In genomic region chr3:53166781-53167291, GRCh38 we compare ENCODE assay signal across 10 cellular contexts. TPM values are rescaled to one million over a fixed set of nuclear protein-coding genes. Genes with fewer than 3 reads are reported as not detected.
DNase-seq lines count a peak whose midpoint lies in the region; ATAC-seq, FAIRE-seq and TF ChIP-seq lines count a peak whose summit lies in the region.
"Had no signal": no experiment of that assay in that cellular context is flagged by ENCODE, and none has a peak within 500 bp of the region (broad histone marks: within the 10 kb centered on the region; RNA-seq: fewer than 3 reads in every experiment).

No MANE protein-coding gene starts in this region.

- H3K4me2 ChIP-seq in astrocyte (ENCODE audit: low read length) = peak overlapping the region; percentile 69
- H3K4me2 ChIP-seq in GM23338 = no peak overlapping the region

- H3K4me1 Mint-ChIP-seq in astrocyte (ENCODE audit: low read depth, unreplicated experiment) (peaks cover 35% of the 10 kb centered on the region), Caco-2 (ENCODE audit: low read depth, unreplicated experiment) (peaks cover 37% of the 10 kb centered on the region), GM23338 (peaks cover 50% of the 10 kb centered on the region)
- H3K4me1 Mint-ChIP-seq in activated T-helper 17 cell treated with anti-CD3 and anti-CD28 coated beads, Interleukin-2, amount 50 U/mL, for 72 hours = peaks cover 47% of the 10 kb centered on the region

- H3K36me3 Mint-ChIP-seq in astrocyte (ENCODE audit: low read depth, unreplicated experiment) (peaks cover 5% of the 10 kb centered on the region), Caco-2 (ENCODE audit: insufficient read depth, unreplicated experiment) (peaks cover under 1% of the 10 kb centered on the region), GM23338 (ENCODE audit: low read depth) (no peaks in the 10 kb centered on the region; the same call in 2 of the 3 replicates)
- peaks cover 14% of the 10 kb centered on the region for H3K36me3 Mint-ChIP-seq in activated T-helper 17 cell treated with anti-CD3 and anti-CD28 coated beads, Interleukin-2, amount 50 U/mL, for 72 hours (ENCODE audit: low read depth)

- no peak for FAIRE-seq in astrocyte (lab: Jason Lieb, UNC)
- FAIRE-seq: endometrium had no signal

- intact Hi-C loops in Caco-2 (cut with micrococcal nuclease; ENCODE audit: unreplicated experiment) = no loop called here

- H3K27ac Mint-ChIP-seq in astrocyte (ENCODE audit: unreplicated experiment) (no peak overlapping the region), Caco-2 (ENCODE audit: unreplicated experiment) (no peak overlapping the region), GM23338 (no peak overlapping the region)
- H3K27ac Mint-ChIP-seq in activated T-helper 17 cell treated with anti-CD3 and anti-CD28 coated beads, Interleukin-2, amount 50 U/mL, for 72 hours = no peak overlapping the region

- H3K27ac ChIP-seq in astrocyte (ENCODE audit: low read depth, low read length) (peak overlapping the region; percentile 44), GM23338 (ENCODE audit: low read depth) (no peak overlapping the region)

- no peak for TF ChIP-seq CTCF in astrocyte (IDR thresholded peaks at IDR 0.05; ENCODE audit: insufficient read depth, low read depth, low read length)
- no peak for TF ChIP-seq CTCF in Caco-2 (IDR thresholded peaks at IDR 0.05; ENCODE audit: insufficient read depth in 1 of 2, low read depth in 1 of 2, low read length in 1 of 2, severe bottlenecking in 1 of 2, unreplicated experiment in 1 of 2)
- TF ChIP-seq CTCF in GM23338 (conservative IDR thresholded peaks at IDR 0.05; ENCODE audit: low read depth in 2 of 2) = no peak

- peaks cover 23% of the 10 kb centered on the region for H4K20me1 ChIP-seq in astrocyte (ENCODE audit: insufficient read depth, low read length)
- H4K20me1 ChIP-seq in GM23338 (replicated peaks; ENCODE audit: insufficient read depth) = peaks cover 7% of the 10 kb centered on the region

- H3K4me1 ChIP-seq in astrocyte (ENCODE audit: insufficient read depth, low read length) (peaks cover 21% of the 10 kb centered on the region), Caco-2 (peaks cover 29% of the 10 kb centered on the region), GM23338 (ENCODE audit: insufficient read depth) (peaks cover 21% of the 10 kb centered on the region)

- BruUV-seq in Caco-2 (replicated peaks; lab: Mats Ljungman, UMichigan) = no TSS peak

- H3K36me3 ChIP-seq in astrocyte (ENCODE audit: insufficient read depth, low read length) (no peaks in the 10 kb centered on the region), Caco-2 (ENCODE audit: control insufficient read depth, insufficient read depth, low read length) (peaks cover 2% of the 10 kb centered on the region), GM23338 (ENCODE audit: insufficient read depth) (no peaks in the 10 kb centered on the region)

- H3F3A ChIP-seq in GM23338 (replicated peaks; ENCODE audit: low read depth) = no peaks in the 10 kb centered on the region

- H2AFZ ChIP-seq in astrocyte (ENCODE audit: low read depth, low read length) = peak overlapping the region; percentile 78
- no peak overlapping the region for H2AFZ ChIP-seq in GM23338

- H3K27me3 ChIP-seq in astrocyte (ENCODE audit: insufficient read depth, low read length) (no peaks in the 10 kb centered on the region), Caco-2 (replicated peaks; ENCODE audit: control insufficient read depth, insufficient read depth, low read length) (no peaks in the 10 kb centered on the region), GM23338 (ENCODE audit: insufficient read depth) (0 out of 2 replicates have a peak, but pooled peaks cover 4% of the 10 kb centered on the region)

- H3K9ac ChIP-seq in astrocyte (ENCODE audit: low read length) = no peak overlapping the region

- H3K79me2 ChIP-seq in astrocyte (ENCODE audit: insufficient read depth, low read length) = peaks cover 29% of the 10 kb centered on the region
- 0 out of 2 replicates have a peak, but pooled peaks cover 12% of the 10 kb centered on the region for H3K79me2 ChIP-seq in GM23338 (replicated peaks; ENCODE audit: insufficient read depth)

- no peaks in the 10 kb centered on the region for H3K9me2 ChIP-seq in GM23338 (ENCODE audit: insufficient read depth)

- H3K4me3 Mint-ChIP-seq in astrocyte (ENCODE audit: unreplicated experiment) (no peak overlapping the region), Caco-2 (ENCODE audit: unreplicated experiment) (no peak overlapping the region), GM23338 (no peak overlapping the region)
- no peak overlapping the region for H3K4me3 Mint-ChIP-seq in activated T-helper 17 cell treated with anti-CD3 and anti-CD28 coated beads, Interleukin-2, amount 50 U/mL, for 72 hours

- CTCF ChIA-PET in Caco-2 (lab: Charles Lee) = interaction anchor here (0.9 kb wide), 1 partner anchor 56 kb away, joined by 3 read pairs; no protein-coding TSS in a partner anchor

- H3K4me3 ChIP-seq in astrocyte (ENCODE audit: insufficient read depth, low read depth, low read length) (no peak overlapping the region), Caco-2 (ENCODE audit: low read depth, low read length) (no peak overlapping the region), GM23338 (no peak overlapping the region)

- H3K9me3 ChIP-seq in astrocyte (ENCODE audit: insufficient read depth, low read depth, low read length) (no peaks in the 10 kb centered on the region), Caco-2 (no peaks in the 10 kb centered on the region)

- ATAC-seq in left lobe of liver (peak; percentile 52), GM23338 (no peak)
- no peak for ATAC-seq in activated T-helper 17 cell treated with anti-CD3 and anti-CD28 coated beads, Interleukin-2, amount 50 U/mL, for 72 hours (replicated peaks)

- H3K9me3 Mint-ChIP-seq in astrocyte (ENCODE audit: unreplicated experiment) (no peaks in the 10 kb centered on the region), Caco-2 (ENCODE audit: unreplicated experiment) (no peaks in the 10 kb centered on the region), GM23338 (no peaks in the 10 kb centered on the region; the same call in 2 of the 3 replicates)
- H3K9me3 Mint-ChIP-seq in activated T-helper 17 cell treated with anti-CD3 and anti-CD28 coated beads, Interleukin-2, amount 50 U/mL, for 72 hours = no peaks in the 10 kb centered on the region

- POLR2A ChIA-PET in Caco-2 (lab: Charles Lee) = no interaction called here

- H3K27me3 Mint-ChIP-seq in astrocyte (ENCODE audit: low read depth, unreplicated experiment) (no peaks in the 10 kb centered on the region), Caco-2 (ENCODE audit: insufficient read depth, unreplicated experiment) (no peaks in the 10 kb centered on the region), GM23338 (ENCODE audit: insufficient read depth, low read depth, poor library complexity) (peaks cover 13% of the 10 kb centered on the region)
- H3K27me3 Mint-ChIP-seq in activated T-helper 17 cell treated with anti-CD3 and anti-CD28 coated beads, Interleukin-2, amount 50 U/mL, for 72 hours = no peaks in the 10 kb centered on the region

- DNase-seq in 8988T = peak; percentile 66
- DNase-seq in HS-27A (ENCODE audit: low read depth) = peak; percentile 36
- DNase-seq in astrocyte (ENCODE audit: low read depth) = peak; percentile 60
- peak; percentile 57 for DNase-seq in left lobe of liver (ENCODE audit: low spot score)
- DNase-seq in activated CD8-positive, alpha-beta memory T cell treated with anti-CD3 and anti-CD28 coated beads for 24 hours = no peak
- no peak for DNase-seq in Caco-2
- no peak for DNase-seq in GM23338 (ENCODE audit: low spot score)
- DNase-seq: NCI-H1694 treated with DMSO at 0.1 percent for 48 hours had no signal

TF ChIP-seq in GM23338, 12 proteins besides CTCF, POLR2A, EP300 and RAD21 (continues in another document):
- no peak for TF ChIP-seq ZNF114 (CRISPR knock-in tag; IDR thresholded peaks at IDR 0.05)
- no peak for TF ChIP-seq ETS1 (IDR thresholded peaks at IDR 0.05)
- no peak for TF ChIP-seq STAT1 (IDR thresholded peaks at IDR 0.05; ENCODE audit: unreplicated experiment)
- no peak for TF ChIP-seq EZH2phosphoT487 (IDR thresholded peaks at IDR 0.05; ENCODE audit: unreplicated experiment)

RNA-seq across cellular contexts. Expression of gene PRKCD, which starts 5.8 kb away (rescaled TPM):
- 25.4 and 28.8 TPM in 2 replicates for total RNA-seq in astrocyte
- total RNA-seq in left lobe of liver = 4.6 TPM
- 30.9 and 31.5 TPM in 2 replicates for total RNA-seq in Caco-2 (2022)
- 10 to 100 TPM; 20.4 to 21.8 TPM for total RNA-seq in activated T-helper 17 cell treated with anti-CD3 and anti-CD28 coated beads, Interleukin-2, amount 50 U/mL, for 72 hours
- total RNA-seq in GM23338 (2014; rRNA removed; shearing (Covaris generic)) = 10.2 and 11.8 TPM in 2 replicates
- polyA plus RNA-seq in GM23338 (2016; fragmentation: Nextera tagmentation; extraction: Ambion mirVana) = 11.3 and 12.5 TPM in 2 replicates

RNA-seq across cellular contexts. Expression of gene RFT1, which starts 36.6 kb away (rescaled TPM):
- total RNA-seq in astrocyte (19.2 and 23.0 TPM in 2 replicates), left lobe of liver (11.8 TPM), Caco-2 (2022) (33.1 and 35.7 TPM in 2 replicates)
- 10 to 100 TPM; 24.6 to 42.0 TPM for total RNA-seq in activated T-helper 17 cell treated with anti-CD3 and anti-CD28 coated beads, Interleukin-2, amount 50 U/mL, for 72 hours
- total RNA-seq in GM23338 (2014; rRNA removed; shearing (Covaris generic)) = 13.3 and 15.3 TPM in 2 replicates
- polyA plus RNA-seq in GM23338 (2016; fragmentation: Nextera tagmentation; extraction: Ambion mirVana) = 11.0 and 11.3 TPM in 2 replicates

Comparison
In these comparisons a context has a peak if more than half of its experiments do, and no peak if none do; other contexts are left out.
1. DNase-seq: peak in 8988T (single experiment), HS-27A (single experiment), astrocyte (single experiment) and left lobe of liver (single experiment); none in activated CD8-positive, alpha-beta memory T cell treated with anti-CD3 and anti-CD28 coated beads for 24 hours (single experiment), Caco-2 (0 of 2) and GM23338 (single experiment).